Comparison of ENCODE assay signal across 1 cellular context in genomic region chr11:86923993-86924766, GRCh38.
A peak's percentile ranks its signal among the peaks of the same experiment; 100 is the strongest.
TF ChIP-seq lines count a peak whose summit lies in the region.

No MANE protein-coding gene starts in this region.

TF ChIP-seq in HepG2, 621 proteins besides CTCF, POLR2A, EP300 and RAD21 (continued from another document and continues in another):
- TF ChIP-seq TFDP2 (CRISPR knock-in tag; IDR thresholded peaks at IDR 0.05) (no peak), ZBTB42 (CRISPR knock-in tag; IDR thresholded peaks at IDR 0.05) (no peak), PITX1 (CRISPR knock-in tag; IDR thresholded peaks at IDR 0.05) (no peak), MIER2 (CRISPR knock-in tag; IDR thresholded peaks at IDR 0.05) (peak; percentile 98), KMT2A (CRISPR knock-in tag; IDR thresholded peaks at IDR 0.05) (0 out of 2 replicates have a peak, but pooled peaks have one; percentile 42), ZNF839 (CRISPR knock-in tag; IDR thresholded peaks at IDR 0.05; ENCODE audit: borderline replicate concordance) (no peak), FLYWCH1 (CRISPR knock-in tag; IDR thresholded peaks at IDR 0.05) (no peak), REPIN1 (CRISPR knock-in tag; IDR thresholded peaks at IDR 0.05; ENCODE audit: borderline replicate concordance, low read depth) (0 out of 2 replicates have a peak, but pooled peaks have one; percentile 22), FOXK1 (CRISPR knock-in tag; IDR thresholded peaks at IDR 0.05; ENCODE audit: borderline replicate concordance, low read depth) (no peak), PAF1 (CRISPR knock-in tag; IDR thresholded peaks at IDR 0.05) (no peak), YEATS2 (CRISPR knock-in tag; IDR thresholded peaks at IDR 0.05; ENCODE audit: borderline replicate concordance) (0 out of 2 replicates have a peak, but pooled peaks have one; percentile 28), HMG20A (CRISPR knock-in tag; IDR thresholded peaks at IDR 0.05; ENCODE audit: borderline replicate concordance) (peak; percentile 40; the same call in 1 of the 2 replicates), ELF3 (CRISPR knock-in tag; IDR thresholded peaks at IDR 0.05) (peak; percentile 61), HDAC6 (IDR thresholded peaks at IDR 0.05; ENCODE audit: low read depth, low read length) (no peak), ZNF230 (CRISPR knock-in tag; IDR thresholded peaks at IDR 0.05) (no peak), ZNF746 (CRISPR knock-in tag; IDR thresholded peaks at IDR 0.05) (no peak), MYC (CRISPR knock-in tag; IDR thresholded peaks at IDR 0.05; ENCODE audit: borderline replicate concordance) (no peak), ZNF329 (CRISPR knock-in tag; IDR thresholded peaks at IDR 0.05; ENCODE audit: low read depth) (no peak), NCOA2 (CRISPR knock-in tag; IDR thresholded peaks at IDR 0.05) (0 out of 2 replicates have a peak, but pooled peaks have one; percentile 26), RXRB (CRISPR knock-in tag; IDR thresholded peaks at IDR 0.05; ENCODE audit: borderline replicate concordance) (peak; percentile 30; the same call in 1 of the 2 replicates), NR0B2 (CRISPR knock-in tag; IDR thresholded peaks at IDR 0.05) (no peak), ZNF337 (CRISPR knock-in tag; IDR thresholded peaks at IDR 0.05; ENCODE audit: borderline replicate concordance, low read depth) (no peak), AGO2 (optimal IDR thresholded peaks at IDR 0.05; ENCODE audit: low read depth, low read length) (no peak), TBX2 (CRISPR knock-in tag; IDR thresholded peaks at IDR 0.05; ENCODE audit: borderline replicate concordance) (peak; percentile 56; the same call in 1 of the 2 replicates), BRCA1 (CRISPR knock-in tag; IDR thresholded peaks at IDR 0.05) (no peak), ZNF652 (CRISPR knock-in tag; IDR thresholded peaks at IDR 0.05; ENCODE audit: borderline replicate concordance, low read depth) (no peak), ZNF232 (CRISPR knock-in tag; IDR thresholded peaks at IDR 0.05; ENCODE audit: borderline replicate concordance) (no peak), ZNF530 (CRISPR knock-in tag; IDR thresholded peaks at IDR 0.05; ENCODE audit: low read depth) (no peak), RXRA (CRISPR knock-in tag; IDR thresholded peaks at IDR 0.05) (no peak), ZNF235 (CRISPR knock-in tag; IDR thresholded peaks at IDR 0.05; ENCODE audit: borderline replicate concordance) (no peak), ZNF724P (CRISPR knock-in tag; IDR thresholded peaks at IDR 0.05; ENCODE audit: borderline replicate concordance) (no peak), XRCC5 (optimal IDR thresholded peaks at IDR 0.05; ENCODE audit: low read length) (peak; percentile 60), SIX1 (CRISPR knock-in tag; IDR thresholded peaks at IDR 0.05; ENCODE audit: borderline replicate concordance) (no peak), HNRNPK (IDR thresholded peaks at IDR 0.05; ENCODE audit: low read depth, low read length, poor library complexity, severe bottlenecking) (no peak), KLF13 (CRISPR knock-in tag; IDR thresholded peaks at IDR 0.05) (no peak), ZNF550 (CRISPR knock-in tag; IDR thresholded peaks at IDR 0.05; ENCODE audit: borderline replicate concordance) (no peak), FOXA3 (CRISPR knock-in tag; IDR thresholded peaks at IDR 0.05) (peak; percentile 27; the same call in 1 of the 2 replicates), ZNF879 (CRISPR knock-in tag; IDR thresholded peaks at IDR 0.05) (no peak), ZKSCAN1 (IDR thresholded peaks at IDR 0.05; ENCODE audit: low read length) (no peak), KDM2A (CRISPR knock-in tag; IDR thresholded peaks at IDR 0.05; ENCODE audit: borderline replicate concordance, low read depth) (no peak), MTF2 (CRISPR knock-in tag; IDR thresholded peaks at IDR 0.05; ENCODE audit: borderline replicate concordance) (no peak), TGIF2 (CRISPR knock-in tag; IDR thresholded peaks at IDR 0.05) (no peak)
- TF ChIP-seq, protein P1, sequence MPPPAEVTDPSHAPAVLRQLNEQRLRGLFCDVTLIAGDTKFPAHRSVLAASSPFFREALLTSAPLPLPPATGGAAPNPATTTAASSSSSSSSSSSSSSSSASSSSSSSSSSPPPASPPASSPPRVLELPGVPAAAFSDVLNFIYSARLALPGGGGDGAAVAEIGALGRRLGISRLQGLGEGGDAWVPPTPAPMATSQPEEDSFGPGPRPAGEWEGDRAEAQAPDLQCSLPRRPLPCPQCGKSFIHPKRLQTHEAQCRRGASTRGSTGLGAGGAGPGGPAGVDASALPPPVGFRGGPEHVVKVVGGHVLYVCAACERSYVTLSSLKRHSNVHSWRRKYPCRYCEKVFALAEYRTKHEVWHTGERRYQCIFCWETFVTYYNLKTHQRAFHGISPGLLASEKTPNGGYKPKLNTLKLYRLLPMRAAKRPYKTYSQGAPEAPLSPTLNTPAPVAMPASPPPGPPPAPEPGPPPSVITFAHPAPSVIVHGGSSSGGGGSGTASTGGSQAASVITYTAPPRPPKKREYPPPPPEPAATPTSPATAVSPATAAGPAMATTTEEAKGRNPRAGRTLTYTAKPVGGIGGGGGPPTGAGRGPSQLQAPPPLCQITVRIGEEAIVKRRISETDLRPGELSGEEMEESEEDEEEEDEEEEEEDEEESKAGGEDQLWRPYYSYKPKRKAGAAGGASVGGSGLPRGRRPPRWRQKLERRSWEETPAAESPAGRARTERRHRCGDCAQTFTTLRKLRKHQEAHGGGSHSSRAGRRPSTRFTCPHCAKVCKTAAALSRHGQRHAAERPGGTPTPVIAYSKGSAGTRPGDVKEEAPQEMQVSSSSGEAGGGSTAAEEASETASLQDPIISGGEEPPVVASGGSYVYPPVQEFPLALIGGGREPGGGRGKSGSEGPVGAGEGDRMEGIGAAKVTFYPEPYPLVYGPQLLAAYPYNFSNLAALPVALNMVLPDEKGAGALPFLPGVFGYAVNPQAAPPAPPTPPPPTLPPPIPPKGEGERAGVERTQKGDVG (CRISPR knock-in tag; IDR thresholded peaks at IDR 0.05; ENCODE audit: borderline replicate concordance): no peak
- TF ChIP-seq, protein P2, sequence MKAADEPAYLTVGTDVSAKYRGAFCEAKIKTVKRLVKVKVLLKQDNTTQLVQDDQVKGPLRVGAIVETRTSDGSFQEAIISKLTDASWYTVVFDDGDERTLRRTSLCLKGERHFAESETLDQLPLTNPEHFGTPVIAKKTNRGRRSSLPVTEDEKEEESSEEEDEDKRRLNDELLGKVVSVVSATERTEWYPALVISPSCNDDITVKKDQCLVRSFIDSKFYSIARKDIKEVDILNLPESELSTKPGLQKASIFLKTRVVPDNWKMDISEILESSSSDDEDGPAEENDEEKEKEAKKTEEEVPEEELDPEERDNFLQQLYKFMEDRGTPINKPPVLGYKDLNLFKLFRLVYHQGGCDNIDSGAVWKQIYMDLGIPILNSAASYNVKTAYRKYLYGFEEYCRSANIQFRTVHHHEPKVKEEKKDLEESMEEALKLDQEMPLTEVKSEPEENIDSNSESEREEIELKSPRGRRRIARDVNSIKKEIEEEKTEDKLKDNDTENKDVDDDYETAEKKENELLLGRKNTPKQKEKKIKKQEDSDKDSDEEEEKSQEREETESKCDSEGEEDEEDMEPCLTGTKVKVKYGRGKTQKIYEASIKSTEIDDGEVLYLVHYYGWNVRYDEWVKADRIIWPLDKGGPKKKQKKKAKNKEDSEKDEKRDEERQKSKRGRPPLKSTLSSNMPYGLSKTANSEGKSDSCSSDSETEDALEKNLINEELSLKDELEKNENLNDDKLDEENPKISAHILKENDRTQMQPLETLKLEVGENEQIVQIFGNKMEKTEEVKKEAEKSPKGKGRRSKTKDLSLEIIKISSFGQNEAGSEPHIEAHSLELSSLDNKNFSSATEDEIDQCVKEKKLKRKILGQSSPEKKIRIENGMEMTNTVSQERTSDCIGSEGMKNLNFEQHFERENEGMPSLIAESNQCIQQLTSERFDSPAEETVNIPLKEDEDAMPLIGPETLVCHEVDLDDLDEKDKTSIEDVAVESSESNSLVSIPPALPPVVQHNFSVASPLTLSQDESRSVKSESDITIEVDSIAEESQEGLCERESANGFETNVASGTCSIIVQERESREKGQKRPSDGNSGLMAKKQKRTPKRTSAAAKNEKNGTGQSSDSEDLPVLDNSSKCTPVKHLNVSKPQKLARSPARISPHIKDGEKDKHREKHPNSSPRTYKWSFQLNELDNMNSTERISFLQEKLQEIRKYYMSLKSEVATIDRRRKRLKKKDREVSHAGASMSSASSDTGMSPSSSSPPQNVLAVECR (CRISPR knock-in tag; IDR thresholded peaks at IDR 0.05; ENCODE audit: borderline replicate concordance): peak; percentile 28; the same call in 1 of the 2 replicates
- TF ChIP-seq, protein P3, sequence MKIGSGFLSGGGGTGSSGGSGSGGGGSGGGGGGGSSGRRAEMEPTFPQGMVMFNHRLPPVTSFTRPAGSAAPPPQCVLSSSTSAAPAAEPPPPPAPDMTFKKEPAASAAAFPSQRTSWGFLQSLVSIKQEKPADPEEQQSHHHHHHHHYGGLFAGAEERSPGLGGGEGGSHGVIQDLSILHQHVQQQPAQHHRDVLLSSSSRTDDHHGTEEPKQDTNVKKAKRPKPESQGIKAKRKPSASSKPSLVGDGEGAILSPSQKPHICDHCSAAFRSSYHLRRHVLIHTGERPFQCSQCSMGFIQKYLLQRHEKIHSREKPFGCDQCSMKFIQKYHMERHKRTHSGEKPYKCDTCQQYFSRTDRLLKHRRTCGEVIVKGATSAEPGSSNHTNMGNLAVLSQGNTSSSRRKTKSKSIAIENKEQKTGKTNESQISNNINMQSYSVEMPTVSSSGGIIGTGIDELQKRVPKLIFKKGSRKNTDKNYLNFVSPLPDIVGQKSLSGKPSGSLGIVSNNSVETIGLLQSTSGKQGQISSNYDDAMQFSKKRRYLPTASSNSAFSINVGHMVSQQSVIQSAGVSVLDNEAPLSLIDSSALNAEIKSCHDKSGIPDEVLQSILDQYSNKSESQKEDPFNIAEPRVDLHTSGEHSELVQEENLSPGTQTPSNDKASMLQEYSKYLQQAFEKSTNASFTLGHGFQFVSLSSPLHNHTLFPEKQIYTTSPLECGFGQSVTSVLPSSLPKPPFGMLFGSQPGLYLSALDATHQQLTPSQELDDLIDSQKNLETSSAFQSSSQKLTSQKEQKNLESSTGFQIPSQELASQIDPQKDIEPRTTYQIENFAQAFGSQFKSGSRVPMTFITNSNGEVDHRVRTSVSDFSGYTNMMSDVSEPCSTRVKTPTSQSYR (CRISPR knock-in tag; IDR thresholded peaks at IDR 0.05; ENCODE audit: borderline replicate concordance): no peak
- TF ChIP-seq, protein P4, sequence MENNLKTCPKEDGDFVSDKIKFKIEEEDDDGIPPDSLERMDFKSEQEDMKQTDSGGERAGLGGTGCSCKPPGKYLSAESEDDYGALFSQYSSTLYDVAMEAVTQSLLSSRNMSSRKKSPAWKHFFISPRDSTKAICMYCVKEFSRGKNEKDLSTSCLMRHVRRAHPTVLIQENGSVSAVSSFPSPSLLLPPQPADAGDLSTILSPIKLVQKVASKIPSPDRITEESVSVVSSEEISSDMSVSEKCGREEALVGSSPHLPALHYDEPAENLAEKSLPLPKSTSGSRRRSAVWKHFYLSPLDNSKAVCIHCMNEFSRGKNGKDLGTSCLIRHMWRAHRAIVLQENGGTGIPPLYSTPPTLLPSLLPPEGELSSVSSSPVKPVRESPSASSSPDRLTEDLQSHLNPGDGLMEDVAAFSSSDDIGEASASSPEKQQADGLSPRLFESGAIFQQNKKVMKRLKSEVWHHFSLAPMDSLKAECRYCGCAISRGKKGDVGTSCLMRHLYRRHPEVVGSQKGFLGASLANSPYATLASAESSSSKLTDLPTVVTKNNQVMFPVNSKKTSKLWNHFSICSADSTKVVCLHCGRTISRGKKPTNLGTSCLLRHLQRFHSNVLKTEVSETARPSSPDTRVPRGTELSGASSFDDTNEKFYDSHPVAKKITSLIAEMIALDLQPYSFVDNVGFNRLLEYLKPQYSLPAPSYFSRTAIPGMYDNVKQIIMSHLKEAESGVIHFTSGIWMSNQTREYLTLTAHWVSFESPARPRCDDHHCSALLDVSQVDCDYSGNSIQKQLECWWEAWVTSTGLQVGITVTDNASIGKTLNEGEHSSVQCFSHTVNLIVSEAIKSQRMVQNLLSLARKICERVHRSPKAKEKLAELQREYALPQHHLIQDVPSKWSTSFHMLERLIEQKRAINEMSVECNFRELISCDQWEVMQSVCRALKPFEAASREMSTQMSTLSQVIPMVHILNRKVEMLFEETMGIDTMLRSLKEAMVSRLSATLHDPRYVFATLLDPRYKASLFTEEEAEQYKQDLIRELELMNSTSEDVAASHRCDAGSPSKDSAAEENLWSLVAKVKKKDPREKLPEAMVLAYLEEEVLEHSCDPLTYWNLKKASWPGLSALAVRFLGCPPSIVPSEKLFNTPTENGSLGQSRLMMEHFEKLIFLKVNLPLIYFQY (CRISPR knock-in tag; IDR thresholded peaks at IDR 0.05; ENCODE audit: borderline replicate concordance): peak; percentile 43; the same call in 1 of the 2 replicates
- TF ChIP-seq, protein P5, sequence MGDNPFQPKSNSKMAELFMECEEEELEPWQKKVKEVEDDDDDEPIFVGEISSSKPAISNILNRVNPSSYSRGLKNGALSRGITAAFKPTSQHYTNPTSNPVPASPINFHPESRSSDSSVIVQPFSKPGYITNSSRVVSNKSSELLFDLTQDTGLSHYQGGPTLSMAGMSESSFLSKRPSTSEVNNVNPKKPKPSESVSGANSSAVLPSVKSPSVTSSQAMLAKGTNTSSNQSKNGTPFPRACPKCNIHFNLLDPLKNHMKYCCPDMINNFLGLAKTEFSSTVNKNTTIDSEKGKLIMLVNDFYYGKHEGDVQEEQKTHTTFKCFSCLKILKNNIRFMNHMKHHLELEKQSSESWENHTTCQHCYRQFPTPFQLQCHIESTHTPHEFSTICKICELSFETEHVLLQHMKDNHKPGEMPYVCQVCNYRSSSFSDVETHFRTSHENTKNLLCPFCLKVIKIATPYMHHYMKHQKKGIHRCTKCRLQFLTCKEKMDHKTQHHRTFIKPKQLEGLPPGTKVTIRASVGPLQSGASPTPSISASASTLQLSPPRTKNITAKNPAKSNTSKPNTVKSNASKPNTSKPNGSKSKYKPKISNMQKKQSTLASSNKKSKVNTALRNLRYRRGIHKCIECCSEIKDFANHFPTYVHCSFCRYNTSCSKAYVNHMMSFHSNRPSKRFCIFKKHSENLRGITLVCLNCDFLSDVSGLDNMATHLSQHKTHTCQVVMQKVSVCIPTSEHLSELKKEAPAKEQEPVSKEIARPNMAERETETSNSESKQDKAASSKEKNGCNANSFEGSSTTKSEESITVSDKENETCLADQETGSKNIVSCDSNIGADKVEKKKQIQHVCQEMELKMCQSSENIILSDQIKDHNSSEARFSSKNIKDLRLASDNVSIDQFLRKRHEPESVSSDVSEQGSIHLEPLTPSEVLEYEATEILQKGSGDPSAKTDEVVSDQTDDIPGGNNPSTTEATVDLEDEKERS (CRISPR knock-in tag; IDR thresholded peaks at IDR 0.05): no peak
